Comparison of ENCODE assay signal across 17 cellular contexts in the genomic region with DNA sequence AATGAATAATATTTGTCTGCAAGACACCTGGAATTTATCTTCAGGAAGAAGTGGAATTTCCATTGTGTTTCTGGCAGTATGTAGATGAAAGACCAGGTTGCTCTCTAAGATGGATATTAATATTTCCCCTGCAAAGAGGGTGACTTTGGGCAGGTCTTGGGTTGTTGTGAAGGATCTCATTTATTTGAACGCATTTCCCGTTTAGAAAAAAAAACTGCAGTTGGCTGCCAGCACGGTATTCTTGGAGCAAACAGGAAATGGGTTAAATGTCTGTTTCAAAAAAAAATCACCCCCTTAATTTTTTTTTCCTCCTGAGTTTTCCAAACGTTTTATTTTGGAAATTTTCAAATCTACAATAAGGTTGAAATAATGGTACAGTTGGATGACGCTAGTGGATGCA. TPM values are rescaled to one million over a fixed set of nuclear protein-coding genes. Genes with fewer than 3 reads are reported as not detected.
A peak's percentile ranks its signal among the peaks of the same experiment; 100 is the strongest.
DNase-seq lines count a peak whose midpoint lies in the region; ATAC-seq and TF ChIP-seq lines count a peak whose summit lies in the region.
"Had no signal": no experiment of that assay in that cellular context is flagged by ENCODE, and none has a peak within 500 bp of the region (broad histone marks: within the 10 kb centered on the region; RNA-seq: fewer than 3 reads in every experiment).

No MANE protein-coding gene starts in this region.

- ATAC-seq in Right ventricle myocardium inferior, result no peak
- no peak for ATAC-seq in activated B cell treated with CpG ODN at 0.5 μM for 24 hours (ENCODE audit: low read depth)
- no peak for ATAC-seq in memory B cell (ENCODE audit: low read depth)
- ATAC-seq: lower lobe of right lung, sciatic nerve had no signal

- POLR2A ChIA-PET in activated B cell treated with CpG ODN at 0.5 μM for 24 hours (lab: Charles Lee), result no interaction called here

- H3K9me3 Mint-ChIP-seq in activated B cell treated with CpG ODN at 0.5 μM for 24 hours (no peaks in the 10 kb centered on the region), memory B cell (no peaks in the 10 kb centered on the region)
- H3K9me3 Mint-ChIP-seq: neural progenitor cell; T-helper 1 cell treated with Interleukin-12 subunit alpha and Interleukin-12 subunit beta and Interleukin-4 antibody, amounts not matched to agents 30 μg/mL and 1 μg/mL, for 36 hours had no signal

- CTCF ChIA-PET in activated B cell treated with CpG ODN at 0.5 μM for 24 hours (lab: Charles Lee), result interaction anchor here (1.0 kb wide), 1 partner anchor 215 kb away, joined by 4 read pairs; no protein-coding TSS in a partner anchor

- no peak for TF ChIP-seq CTCF in right atrium auricular region (IDR thresholded peaks at IDR 0.05)
- TF ChIP-seq CTCF in activated B cell treated with CpG ODN at 0.5 μM for 24 hours (IDR thresholded peaks at IDR 0.05), result no peak

- peaks cover 68% of the 10 kb centered on the region for H3K4me1 Mint-ChIP-seq in activated B cell treated with CpG ODN at 0.5 μM for 24 hours
- H3K4me1 Mint-ChIP-seq in memory B cell, result peaks cover 48% of the 10 kb centered on the region

- H3K36me3 Mint-ChIP-seq in activated B cell treated with CpG ODN at 0.5 μM for 24 hours (ENCODE audit: low read depth) (peaks cover 72% of the 10 kb centered on the region), memory B cell (peaks cover 34% of the 10 kb centered on the region)

- peak overlapping the region in 1 of 5 donors; percentile 2 for H3K9ac ChIP-seq in subcutaneous abdominal adipose tissue (ENCODE audit: low read length in 5 of 5)
- H3K9ac ChIP-seq: neural progenitor cell had no signal

- H3K4me3 Mint-ChIP-seq in activated B cell treated with CpG ODN at 0.5 μM for 24 hours (peak overlapping the region; percentile 11), memory B cell (no peak overlapping the region)
- H3K4me3 Mint-ChIP-seq: neural progenitor cell; T-helper 1 cell treated with Interleukin-12 subunit alpha and Interleukin-12 subunit beta and Interleukin-4 antibody, amounts not matched to agents 30 μg/mL and 1 μg/mL, for 36 hours had no signal

- H3K27ac ChIP-seq in right atrium auricular region (peak overlapping the region; percentile 19 to 26), subcutaneous abdominal adipose tissue (ENCODE audit: low read depth, low read length) (peak overlapping the region; percentile 46)
- H3K27ac ChIP-seq: brain microvascular endothelial cell, lower lobe of right lung, neural progenitor cell had no signal

- H3K4me3 ChIP-seq in right atrium auricular region (no peak overlapping the region), subcutaneous abdominal adipose tissue (ENCODE audit: low read depth in 1 of 5, low read length in 5 of 5) (no peak overlapping the region)
- H3K4me3 ChIP-seq: lower lobe of right lung, neural progenitor cell had no signal

- intact Hi-C loops in Right ventricle myocardium inferior (cut with DNase I), result loop anchor here (5.0 kb wide), 1 partner anchor 118 kb away; no protein-coding TSS in a partner anchor
- intact Hi-C loops in activated B cell treated with CpG ODN at 0.5 μM for 24 hours (cut with micrococcal nuclease), result no loop called here

- H3K4me1 ChIP-seq in right atrium auricular region (peaks cover 0 to 81% of the 10 kb centered on the region in 2 donors), subcutaneous abdominal adipose tissue (ENCODE audit: control insufficient read depth in 5 of 5, insufficient read depth in 5 of 5, low read length in 5 of 5) (peaks cover 6 to 73% (median 68%) of the 10 kb centered on the region in 5 donors)
- H3K4me1 ChIP-seq: neural progenitor cell had no signal

- no peaks in the 10 kb centered on the region for H3K9me3 ChIP-seq in right atrium auricular region
- no peaks in the 10 kb centered on the region for H3K9me3 ChIP-seq in subcutaneous abdominal adipose tissue (ENCODE audit: control insufficient read depth in 5 of 5, low read length in 5 of 5)
- H3K9me3 ChIP-seq: BE2C, lower lobe of right lung had no signal

- H3K36me3 ChIP-seq in right atrium auricular region (peaks cover 33% of the 10 kb centered on the region), subcutaneous abdominal adipose tissue (ENCODE audit: control insufficient read depth in 5 of 5, insufficient read depth in 5 of 5, low read length in 5 of 5) (peaks cover 19 to 36% (median 33%) of the 10 kb centered on the region in 5 donors)

- H3K27ac Mint-ChIP-seq in activated B cell treated with CpG ODN at 0.5 μM for 24 hours, result no peak overlapping the region
- peak overlapping the region; percentile 84 for H3K27ac Mint-ChIP-seq in memory B cell
- H3K27ac Mint-ChIP-seq: neural progenitor cell; T-helper 1 cell treated with Interleukin-12 subunit alpha and Interleukin-12 subunit beta and Interleukin-4 antibody, amounts not matched to agents 30 μg/mL and 1 μg/mL, for 36 hours had no signal

- H3K27me3 Mint-ChIP-seq in activated B cell treated with CpG ODN at 0.5 μM for 24 hours, result no peaks in the 10 kb centered on the region
- no peaks in the 10 kb centered on the region for H3K27me3 Mint-ChIP-seq in memory B cell

- in situ Hi-C loops in KBM-7 (cut with MboI; ENCODE audit: low pct_unique_long_range_greater_than_20kb, low sequenced_read_pairs), result loop anchor here (25.0 kb wide), 2 partner anchors 123 to 323 kb away; a partner anchor contains a TSS

- H3K27me3 ChIP-seq in right atrium auricular region, result no peaks in the 10 kb centered on the region
- no peaks in the 10 kb centered on the region for H3K27me3 ChIP-seq in subcutaneous abdominal adipose tissue (ENCODE audit: control insufficient read depth in 5 of 5, insufficient read depth in 4 of 5, low read length in 5 of 5)
- H3K27me3 ChIP-seq: BE2C, brain microvascular endothelial cell, neural progenitor cell had no signal

- DNase-seq in right atrium auricular region (ENCODE audit: low spot score) (no peak), Right ventricle myocardium inferior (ENCODE audit: missing footprints) (no peak), activated B cell treated with CpG ODN at 0.5 μM for 24 hours (no peak), memory B cell (ENCODE audit: low spot score in 2 of 2) (no peak), KBM-7 (no peak), epidermal melanocyte (ENCODE audit: insufficient read length, low spot score) (no peak), NOMO-1 treated with dmso at 0.1 percent for 144 hours (lab: John Stamatoyannopoulos, UW; ENCODE audit: unreplicated experiment) (no peak)
- DNase-seq: activated gamma-delta T cell, BE2C, brain microvascular endothelial cell, DND-41, lower lobe of right lung, NCI-H774 had no signal

RNA-seq across cellular contexts. Expression of a gene that starts 11.5 kb away (rescaled TPM):
- total RNA-seq in right atrium auricular region, result 100 to 1,000 TPM; 175 to 203 TPM
- 172 TPM for total RNA-seq in Right ventricle myocardium inferior
- 263 and 280 TPM in 2 replicates for total RNA-seq in activated B cell treated with CpG ODN at 0.5 μM for 24 hours

RNA-seq across cellular contexts. Expression of a gene that starts 24.2 kb away (rescaled TPM):
- total RNA-seq in right atrium auricular region (1 to 10 TPM; 1.4 to 6.1 TPM), Right ventricle myocardium inferior (3.4 TPM), activated B cell treated with CpG ODN at 0.5 μM for 24 hours (291 and 329 TPM in 2 replicates)

Comparison
In these comparisons a context has a peak if more than half of its experiments do, and no peak if none do; other contexts are left out.
1. RNA of a gene that starts 24.2 kb away (total RNA-seq): 291 to 329 TPM in activated B cell treated with CpG ODN at 0.5 μM for 24 hours; 1.4 to 6.1 TPM in right atrium auricular region and 3.4 TPM in Right ventricle myocardium inferior (single experiment); every median in the first group is over 10 times any median in the second.